Comparison of ENCODE assay signal across 9 cellular contexts in the genomic region with DNA sequence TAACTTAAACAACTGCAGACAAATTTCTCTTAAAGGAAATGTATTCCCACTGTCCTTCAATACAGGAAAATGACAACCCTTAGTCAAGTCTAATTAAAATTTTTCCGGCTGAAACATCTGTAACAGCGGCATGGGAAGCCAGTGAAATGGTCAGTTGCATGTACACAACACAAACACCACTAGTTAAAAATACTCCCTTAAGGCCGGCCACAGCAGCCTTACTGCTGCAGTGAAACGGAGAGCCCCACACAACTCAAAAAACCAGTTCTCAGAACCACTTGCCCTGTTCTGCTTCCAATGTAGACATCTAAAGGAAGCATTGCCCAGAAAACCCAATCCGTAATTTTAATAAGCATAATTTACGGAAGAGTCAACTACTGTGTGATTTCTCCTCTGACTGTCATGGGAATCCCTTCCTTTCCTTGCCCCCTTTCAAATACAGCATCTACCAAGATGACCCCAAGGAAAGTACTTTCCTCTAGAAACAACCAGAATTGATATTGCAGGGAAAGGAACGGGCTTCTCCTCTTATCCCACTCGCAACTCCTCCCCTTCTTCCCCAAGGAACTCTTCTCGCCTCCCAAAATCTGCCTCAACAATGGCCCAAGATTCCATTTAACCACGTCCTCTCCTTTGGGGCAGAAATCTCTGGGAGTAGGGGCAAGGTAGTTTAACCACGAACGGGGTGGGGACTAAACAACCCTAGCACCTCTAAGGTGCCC. TPM values are rescaled to one million over a fixed set of nuclear protein-coding genes. Genes with fewer than 3 reads are reported as not detected.
DNase-seq lines count a peak whose midpoint lies in the region; ATAC-seq and TF ChIP-seq lines count a peak whose summit lies in the region.
"Had no signal": no experiment of that assay in that cellular context is flagged by ENCODE, and none has a peak within 500 bp of the region (broad histone marks: within the 10 kb centered on the region; RNA-seq: fewer than 3 reads in every experiment).

No MANE protein-coding gene starts in this region.

- DNase-seq in heart right ventricle (no peak), Right ventricle myocardium superior (no peak), dermis blood vessel endothelial cell (peak; percentile 39), uterus (no peak)
- DNase-seq in activated CD4-positive, CD25-positive, alpha-beta regulatory T cell treated with anti-CD3 and anti-CD28 coated beads, Interleukin-2, amount 50 U/mL, for 72 hours = no peak
- DNase-seq in stimulated activated naive CD4-positive, alpha-beta T cell (lab: John Stamatoyannopoulos, UW) = no peak

- TF ChIP-seq CTCF in heart right ventricle (IDR thresholded peaks at IDR 0.05) = no peak
- TF ChIP-seq CTCF in uterus (IDR thresholded peaks at IDR 0.05) = no peak

- 27 to 28% methylated on average over 12 of the region's 12 CpGs for WGBS in heart right ventricle, 2 donors

- peak overlapping the region; percentile 64 to 96 (median 89) for H3K4me3 ChIP-seq in heart right ventricle
- peak overlapping the region; percentile 77 to 94 for H3K4me3 ChIP-seq in muscle layer of duodenum (ENCODE audit: low read depth in 1 of 2, low read length in 2 of 2)
- peak overlapping the region; percentile 60 to 91 for H3K4me3 ChIP-seq in uterus

- peaks cover 0 to 60% (median 21%) of the 10 kb centered on the region in 9 donors for H3K4me1 ChIP-seq in heart right ventricle
- H3K4me1 ChIP-seq in muscle layer of duodenum (ENCODE audit: control insufficient read depth in 1 of 2, insufficient read depth in 2 of 2, low read length in 2 of 2) = peaks cover 0 to 25% of the 10 kb centered on the region in 2 donors
- peaks cover 0 to 9% of the 10 kb centered on the region in 2 donors for H3K4me1 ChIP-seq in uterus

- H3K27me3 ChIP-seq in heart right ventricle (peaks cover 0 to 30% (median 6%) of the 10 kb centered on the region in 7 donors), muscle layer of duodenum (ENCODE audit: low read depth, low read length) (no peaks in the 10 kb centered on the region), uterus (no peaks in the 10 kb centered on the region)

- H3K9me3 ChIP-seq in heart right ventricle (no peaks in the 10 kb centered on the region), muscle layer of duodenum (ENCODE audit: control insufficient read depth in 1 of 2, low read length in 2 of 2) (no peaks in the 10 kb centered on the region), uterus (no peaks in the 10 kb centered on the region)

- H3K36me3 ChIP-seq in heart right ventricle = peaks cover 0 to 11% (median 0%) of the 10 kb centered on the region in 9 donors
- H3K36me3 ChIP-seq in muscle layer of duodenum (ENCODE audit: control insufficient read depth in 1 of 2, insufficient read depth in 2 of 2, low read length in 2 of 2) = no peaks in the 10 kb centered on the region
- no peaks in the 10 kb centered on the region for H3K36me3 ChIP-seq in uterus

- TF ChIP-seq POLR2A in uterus (IDR thresholded peaks at IDR 0.05) = no peak

- ATAC-seq in heart right ventricle (no peak), Right ventricle myocardium superior (ENCODE audit: poor library complexity) (no peak), HG03439 (IDR thresholded peaks at IDR 0.05; ENCODE audit: unreplicated experiment) (no peak)

- H3K27ac ChIP-seq in heart right ventricle = peak overlapping the region; percentile 85 to 93 (median 90)
- H3K27ac ChIP-seq in muscle layer of duodenum (ENCODE audit: low read length) = peak overlapping the region; percentile 85
- peak overlapping the region; percentile 91 to 94 for H3K27ac ChIP-seq in uterus
- H3K27ac ChIP-seq: epithelial cell of prostate had no signal

- intact Hi-C loops in heart right ventricle (cut with DNase I) = loop anchor here in 6 of 10 donors (5.0 to 10.0 kb wide), 10 partner anchors 42 to 289 kb away; no protein-coding TSS in a partner anchor
- intact Hi-C loops in Right ventricle myocardium superior (cut with DNase I) = loop anchor here (10.0 kb wide), 2 partner anchors 119 to 279 kb away; no protein-coding TSS in a partner anchor
- intact Hi-C loops in uterus (cut with DNase I; ENCODE audit: low total_unique reads) = no loop called here

RNA-seq across cellular contexts. Expression of a gene that starts 1.6 kb away (rescaled TPM):
- total RNA-seq in heart right ventricle (100 to 1,000 TPM in 1 of 10 donors, 10 to 100 TPM in 9; 18.4 to 116 (median 32.9) TPM), Right ventricle myocardium superior (39.4 TPM), dermis blood vessel endothelial cell (122 and 163 TPM in 2 replicates), uterus (100 to 1,000 TPM in 1 of 4 donors, 10 to 100 TPM in 3; 76.3 to 584 (median 95.8) TPM)
- 10 to 100 TPM in 1 of 2 donors, 1 to 10 TPM in 1; 7.0 to 31.8 TPM for polyA plus RNA-seq in heart right ventricle
